In genomic region chr2:182416861-182417260, GRCh38 we compare ENCODE assay signal across 16 cellular contexts. TPM values are rescaled to one million over a fixed set of nuclear protein-coding genes. Genes with fewer than 3 reads are reported as not detected.
A peak's percentile ranks its signal among the peaks of the same experiment; 100 is the strongest.
DNase-seq lines count a peak whose midpoint lies in the region; FAIRE-seq and TF ChIP-seq lines count a peak whose summit lies in the region.
"Had no signal": no experiment of that assay in that cellular context is flagged by ENCODE, and none has a peak within 500 bp of the region (broad histone marks: within the 10 kb centered on the region; RNA-seq: fewer than 3 reads in every experiment).

No MANE protein-coding gene starts in this region.

- H3K9me3 Mint-ChIP-seq in neural crest cell: no peaks in the 10 kb centered on the region
- H3K9me3 Mint-ChIP-seq: CD8-positive, alpha-beta T cell had no signal

- peak; percentile 23 for FAIRE-seq in GM12891 (lab: Jason Lieb, UNC)
- FAIRE-seq: D721Med had no signal

- no peak overlapping the region for H3K4me3 Mint-ChIP-seq in neural crest cell
- H3K4me3 Mint-ChIP-seq: CD14-positive monocyte; CD8-positive, alpha-beta T cell had no signal

- no peaks in the 10 kb centered on the region for H3K27me3 Mint-ChIP-seq in neural crest cell (ENCODE audit: low read depth)

- H3K4me1 Mint-ChIP-seq in neural crest cell: peaks cover 31% of the 10 kb centered on the region
- H3K4me1 Mint-ChIP-seq: CD14-positive monocyte had no signal

- peak overlapping the region; percentile 6 for H3K27ac Mint-ChIP-seq in neural crest cell (ENCODE audit: unreplicated experiment)
- H3K27ac Mint-ChIP-seq: CD14-positive monocyte; CD8-positive, alpha-beta T cell had no signal

- TF ChIP-seq CTCF in neural crest cell (conservative IDR thresholded peaks at IDR 0.05): no peak

- H3K36me3 Mint-ChIP-seq in neural crest cell (ENCODE audit: low read depth): peaks cover 3% of the 10 kb centered on the region
- H3K36me3 Mint-ChIP-seq: CD14-positive monocyte; CD8-positive, alpha-beta T cell had no signal

- TF ChIP-seq POLR2A in GM12891 (IDR thresholded peaks at IDR 0.05; ENCODE audit: low read depth, low read length): no peak

- DNase-seq in DMS 273 (lab: John Stamatoyannopoulos, UW; ENCODE audit: unreplicated experiment): peak; percentile 5
- no peak for DNase-seq in DMS 273 treated with DMSO at 0.1 percent for 48 hours (lab: John Stamatoyannopoulos, UW)
- DNase-seq in GM12891 (ENCODE audit: insufficient read length, low spot score): no peak
- DNase-seq in NCI-H460 (ENCODE audit: extremely low read depth, low read depth): peak; percentile 96
- no peak for DNase-seq in neural crest cell (ENCODE audit: low read depth, low spot score)
- no peak for DNase-seq in germinal center (ENCODE audit: low spot score)
- DNase-seq in NCI-H1436 (lab: John Stamatoyannopoulos, UW): no peak
- DNase-seq in activated effector memory CD4-positive, alpha-beta T cell treated with anti-CD3 and anti-CD28 coated beads, Interleukin-2, amount 50 U/mL, for 16 hours: no peak
- DNase-seq: CD8-positive, alpha-beta T cell; COR-L47; DMS53; GF-D8; H7 had no signal

TF ChIP-seq in GM12891, 5 proteins besides CTCF, POLR2A, EP300 and RAD21:
- TF ChIP-seq POU2F2 (IDR thresholded peaks at IDR 0.05; ENCODE audit: low read depth, low read length): no peak
- no peak for TF ChIP-seq TAF1 (IDR thresholded peaks at IDR 0.05; ENCODE audit: low read depth, low read length)
- TF ChIP-seq SPI1 (IDR thresholded peaks at IDR 0.05; ENCODE audit: low read depth, low read length): no peak
- no peak for TF ChIP-seq PAX5 (IDR thresholded peaks at IDR 0.05; ENCODE audit: insufficient read depth, low read length, severe bottlenecking)
- no peak for TF ChIP-seq POLR2AphosphoS5 (IDR thresholded peaks at IDR 0.05; ENCODE audit: low read depth, low read length)

RNA-seq across cellular contexts. Expression of gene PDE1A, which starts 10.0 kb away (rescaled TPM):
- 0.05 TPM for polyA plus RNA-seq in GM12891 (2012; ENCODE audit: low read depth, missing spikeins)
- total RNA-seq in NCI-H460 (2014; rRNA removed; shearing (Covaris generic)): 41.1 and 42.5 TPM in 2 replicates
- polyA plus RNA-seq in NCI-H460 (2014; cell fraction: nucleus; rRNA removed): 10.2 and 17.8 TPM in 2 replicates
- total RNA-seq in neural crest cell: 27.4 and 27.8 TPM in 2 replicates
- total RNA-seq: CD8-positive, alpha-beta T cell; HT-29 had no signal
- polyA plus RNA-seq: CD14-positive monocyte had no signal

Comparison
In these comparisons a context has a peak if more than half of its experiments do, and no peak if none do; other contexts are left out.
1. DNase-seq: peak in DMS 273 (single experiment) and NCI-H460 (single experiment); none in DMS 273 treated with DMSO at 0.1 percent for 48 hours (single experiment), GM12891 (single experiment), neural crest cell (single experiment), germinal center (single experiment), NCI-H1436 (single experiment) and activated effector memory CD4-positive, alpha-beta T cell treated with anti-CD3 and anti-CD28 coated beads, Interleukin-2, amount 50 U/mL, for 16 hours (single experiment).